In genomic region chr3:63814300-63814699, GRCh38 we compare ENCODE assay signal across 1 cellular context.
A peak's percentile ranks its signal among the peaks of the same experiment; 100 is the strongest.
TF ChIP-seq lines count a peak whose summit lies in the region.

No MANE protein-coding gene starts in this region.

TF ChIP-seq in H1, 55 proteins besides CTCF, POLR2A, EP300 and RAD21:
- TF ChIP-seq BACH1 (IDR thresholded peaks at IDR 0.05; ENCODE audit: low read length), result no peak
- TF ChIP-seq RFX5 (IDR thresholded peaks at IDR 0.05; ENCODE audit: borderline replicate concordance, low read depth, low read length), result no peak
- no peak for TF ChIP-seq JUN (IDR thresholded peaks at IDR 0.05; ENCODE audit: low read depth, low read length)
- no peak for TF ChIP-seq SIX5 (IDR thresholded peaks at IDR 0.05; ENCODE audit: low read depth, low read length)
- TF ChIP-seq NANOG (IDR thresholded peaks at IDR 0.05; ENCODE audit: insufficient read depth, low read depth, low read length, poor library complexity, severe bottlenecking), result peak; percentile 7
- TF ChIP-seq CEBPB (IDR thresholded peaks at IDR 0.05; ENCODE audit: low read depth, low read length), result peak; percentile 98
- no peak for TF ChIP-seq NRF1 (IDR thresholded peaks at IDR 0.05; ENCODE audit: low read depth, low read length)
TF ChIP-seq in H1: peak in this region for 2.
